ENCODE assay signal across 23 cellular contexts in the genomic region with DNA sequence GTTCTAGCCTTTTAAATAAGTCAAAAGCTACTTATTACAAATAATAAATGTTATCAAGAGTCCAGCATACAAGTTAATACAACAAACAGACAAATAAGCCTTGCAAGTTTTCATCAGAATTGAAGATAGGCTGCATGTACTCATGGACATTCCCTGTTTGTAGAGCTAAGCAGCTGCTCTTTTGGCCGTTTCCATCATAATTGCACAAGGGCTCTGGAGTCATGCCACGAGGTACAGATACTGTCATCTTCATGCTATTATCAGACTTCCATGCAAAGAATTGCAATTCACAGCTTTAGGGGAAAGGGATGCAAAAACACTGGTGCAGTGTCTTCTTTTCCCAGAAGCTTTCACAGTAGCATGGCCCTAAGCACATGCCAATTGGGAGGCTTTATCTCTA. TPM values are rescaled to one million over a fixed set of nuclear protein-coding genes. Genes with fewer than 3 reads are reported as not detected.
DNase-seq lines count a peak whose midpoint lies in the region; ATAC-seq, FAIRE-seq and TF ChIP-seq lines count a peak whose summit lies in the region.
"Had no signal": no experiment of that assay in that cellular context is flagged by ENCODE, and none has a peak within 500 bp of the region (broad histone marks: within the 10 kb centered on the region; RNA-seq: fewer than 3 reads in every experiment).

No MANE protein-coding gene starts in this region.

- peak overlapping the region; percentile 81 for H3K23ac ChIP-seq in trophoblast cell (ENCODE audit: low read length)

- H3K14ac ChIP-seq in trophoblast cell (ENCODE audit: low read length) = no peak overlapping the region

- ATAC-seq in GM18873 (IDR thresholded peaks at IDR 0.05; ENCODE audit: low FRiP score, unreplicated experiment) = no peak
- ATAC-seq in GM18861 (IDR thresholded peaks at IDR 0.05; ENCODE audit: unreplicated experiment) = no peak
- no peak for ATAC-seq in HG03135 (IDR thresholded peaks at IDR 0.05; ENCODE audit: unreplicated experiment)
- ATAC-seq: Panc1 had no signal

- H3K27me3 ChIP-seq in MG63 = no peaks in the 10 kb centered on the region
- no peaks in the 10 kb centered on the region for H3K27me3 ChIP-seq in trophoblast cell (ENCODE audit: insufficient read depth, low read length)
- no peaks in the 10 kb centered on the region for H3K27me3 ChIP-seq in small intestine (ENCODE audit: control insufficient read depth in 2 of 2, insufficient read depth in 2 of 2, low read length in 2 of 2)

- no peak overlapping the region for H3K18ac ChIP-seq in trophoblast cell (ENCODE audit: low read length)

- H3K4ac ChIP-seq in trophoblast cell (ENCODE audit: low read depth, low read length) = no peak overlapping the region

- H4K8ac ChIP-seq in trophoblast cell (ENCODE audit: low read depth, low read length) = no peak overlapping the region

- H3K79me2 ChIP-seq in trophoblast cell (ENCODE audit: control insufficient read depth, insufficient read depth, low read length, poor library complexity) = no peaks in the 10 kb centered on the region

- H3K79me1 ChIP-seq in trophoblast cell (ENCODE audit: low read length) = no peaks in the 10 kb centered on the region

- H2AK5ac ChIP-seq in trophoblast cell (ENCODE audit: low read length) = no peak overlapping the region

- WGBS in trophoblast cell (ENCODE audit: extremely low coverage, insufficient coverage, insufficient read length) = no CpG with 5 or more reads among the region's 2 CpGs
- 68 to 86% (median 83%) methylated on average over 2 of the region's 2 CpGs for WGBS in small intestine, 3 donors

- no peak overlapping the region for H2AFZ ChIP-seq in trophoblast cell (ENCODE audit: insufficient read depth, low read length, poor library complexity)

- no peak overlapping the region for H3K4me3 ChIP-seq in AG10803 (ENCODE audit: low read length)
- no peak overlapping the region for H3K4me3 ChIP-seq in MG63
- no peak overlapping the region for H3K4me3 ChIP-seq in trophoblast cell (ENCODE audit: low read depth, low read length)
- no peak overlapping the region for H3K4me3 ChIP-seq in small intestine (ENCODE audit: low read depth in 1 of 2, low read length in 2 of 2)

- H3K27ac ChIP-seq in trophoblast cell (ENCODE audit: low read depth, low read length) = no peak overlapping the region
- no peak overlapping the region for H3K27ac ChIP-seq in small intestine (ENCODE audit: low read depth in 1 of 2, low read length in 1 of 2)

- no peak overlapping the region for H3K4me2 ChIP-seq in trophoblast cell (ENCODE audit: low read length)

- H3K4me1 ChIP-seq in trophoblast cell (ENCODE audit: control insufficient read depth in 1 of 2, insufficient read depth in 2 of 2, low read length in 2 of 2) = no peaks in the 10 kb centered on the region
- peaks cover 0 to 1% of the 10 kb centered on the region in 2 donors for H3K4me1 ChIP-seq in small intestine (ENCODE audit: control insufficient read depth in 2 of 2, insufficient read depth in 1 of 2, low read depth in 1 of 2, low read length in 1 of 2)

- H3K36me3 ChIP-seq in MG63 = peaks cover 15% of the 10 kb centered on the region
- H3K36me3 ChIP-seq in trophoblast cell (ENCODE audit: control insufficient read depth in 1 of 2, insufficient read depth in 2 of 2, low read length in 2 of 2) = no peaks in the 10 kb centered on the region
- no peaks in the 10 kb centered on the region for H3K36me3 ChIP-seq in small intestine (ENCODE audit: control insufficient read depth in 2 of 2, insufficient read depth in 2 of 2, low read length in 2 of 2)

- FAIRE-seq in small intestine (lab: Jason Lieb, UNC) = no peak
- FAIRE-seq: endometrium had no signal

- DNase-seq in AG10803 (ENCODE audit: low read depth) = peak; percentile 78
- DNase-seq in MG63 = peak; percentile 45
- DNase-seq in fibroblast of the conjunctiva (ENCODE audit: low read depth) = peak; percentile 48
- peak; percentile 51 to 58 for DNase-seq in trophoblast cell
- DNase-seq in small intestine = no peak
- DNase-seq: activated CD4-positive, alpha-beta T cell treated with anti-CD3 and anti-CD28 coated beads for 48 hours; activated CD8-positive, alpha-beta memory T cell treated with anti-CD3 and anti-CD28 coated beads, Interleukin-2, amount 50 U/mL, for 48 hours; anterior cingulate cortex; Calu3; GF-D8; glutamatergic neuron; H7; KBM-7; NCI-H1105; NCI-H2171; NCI-H82; retina; stimulated activated CD4-positive, alpha-beta T cell treated with anti-CD3 and anti-CD28 coated beads, Interleukin-2, amount 100 ng/mL, for 24 hours had no signal

- no peak overlapping the region for H4K12ac ChIP-seq in trophoblast cell (ENCODE audit: low read depth, low read length)

- no peak overlapping the region for H3K9ac ChIP-seq in trophoblast cell (ENCODE audit: low read length)

- H2BK120ac ChIP-seq in trophoblast cell (ENCODE audit: insufficient read depth, low read length, poor library complexity) = no peak overlapping the region

- H2BK12ac ChIP-seq in trophoblast cell (ENCODE audit: low read length) = no peak overlapping the region

- H3K9me3 ChIP-seq in MG63 (peaks cover 4% of the 10 kb centered on the region; the same call in 1 of the 2 replicates), trophoblast cell (ENCODE audit: insufficient read depth, low read depth, low read length) (no peaks in the 10 kb centered on the region), small intestine (ENCODE audit: control insufficient read depth, low read depth) (no peaks in the 10 kb centered on the region)

- TF ChIP-seq CTCF in AG10803 (conservative IDR thresholded peaks at IDR 0.05; ENCODE audit: low read length) = no peak

- H4K91ac ChIP-seq in trophoblast cell (ENCODE audit: low read depth, low read length) = no peak overlapping the region

- no peak overlapping the region for H2BK5ac ChIP-seq in trophoblast cell (ENCODE audit: low read depth, low read length, poor library complexity)

RNA-seq across cellular contexts. Expression of gene TBX15, which starts 52.8 kb away (rescaled TPM):
- 6.5 and 9.7 TPM in 2 replicates for total RNA-seq in MG63 (2014; rRNA removed; shearing (Covaris generic); ENCODE audit: low replicate concordance)
- 0.83 and 1.0 TPM in 2 replicates for polyA plus RNA-seq in trophoblast cell (2013)
- polyA plus RNA-seq in small intestine = under 1 TPM in 1 of 3 donors, not detected in 2; 0.09 TPM
- total RNA-seq: Calu3 had no signal
